ENCODE assay signal across 2 cellular contexts in the genomic region with DNA sequence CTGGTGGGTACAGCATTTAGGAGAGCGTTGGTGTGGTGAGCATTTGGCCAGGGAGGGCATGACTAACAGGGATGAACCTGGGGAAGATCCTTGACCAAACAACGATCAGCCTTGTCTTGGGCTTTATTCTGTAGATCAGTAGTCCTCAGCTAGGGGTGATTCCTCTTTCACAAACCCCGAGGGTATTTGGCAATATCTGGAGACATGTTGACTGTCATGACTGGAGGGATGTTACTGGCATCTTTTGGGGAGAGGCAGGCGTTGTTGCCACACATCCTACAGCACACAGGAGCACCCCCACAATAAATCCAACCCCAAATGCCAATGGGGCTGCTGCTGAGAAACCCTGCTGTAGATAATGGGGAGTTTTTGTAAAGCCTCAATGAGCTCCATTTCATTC.
TF ChIP-seq lines count a peak whose summit lies in the region.

No MANE protein-coding gene starts in this region.

TF ChIP-seq in A549, 52 proteins besides CTCF, POLR2A, EP300 and RAD21:
- TF ChIP-seq MYC (IDR thresholded peaks at IDR 0.05; ENCODE audit: borderline replicate concordance, low read length): no peak

TF ChIP-seq in H1, 55 proteins besides CTCF, POLR2A, EP300 and RAD21:
- TF ChIP-seq JUND (IDR thresholded peaks at IDR 0.05; ENCODE audit: low read length) (no peak), GABPA (IDR thresholded peaks at IDR 0.05; ENCODE audit: borderline replicate concordance, insufficient read depth, low read length) (no peak), TBP (IDR thresholded peaks at IDR 0.05; ENCODE audit: low read depth, low read length) (no peak)
